11 cellular contexts compared by ENCODE assay signal in genomic region chr16:68083239-68083781, GRCh38. TPM values are rescaled to one million over a fixed set of nuclear protein-coding genes. Genes with fewer than 3 reads are reported as not detected.
A peak's percentile ranks its signal among the peaks of the same experiment; 100 is the strongest.
DNase-seq lines count a peak whose midpoint lies in the region; ATAC-seq and TF ChIP-seq lines count a peak whose summit lies in the region.
"Had no signal": no experiment of that assay in that cellular context is flagged by ENCODE, and none has a peak within 500 bp of the region (broad histone marks: within the 10 kb centered on the region; RNA-seq: fewer than 3 reads in every experiment).

No MANE protein-coding gene starts in this region.

- H3K4me3 Mint-ChIP-seq in chondrocyte (ENCODE audit: unreplicated experiment), result no peak overlapping the region
- H3K4me3 Mint-ChIP-seq in nephron progenitor cell, result peak overlapping the region; percentile 85

- H3K4me1 Mint-ChIP-seq in chondrocyte (ENCODE audit: low read depth) (peaks cover 30% of the 10 kb centered on the region), nephron progenitor cell (peaks cover 69% of the 10 kb centered on the region)

- no peaks in the 10 kb centered on the region for H3K9me3 ChIP-seq in right atrium auricular region
- H3K9me3 ChIP-seq in right cardiac atrium (ENCODE audit: control insufficient read depth, low read length), result no peaks in the 10 kb centered on the region
- H3K9me3 ChIP-seq in SK-N-SH, result no peaks in the 10 kb centered on the region

- H2AFZ ChIP-seq in SK-N-SH (ENCODE audit: low read depth), result no peak overlapping the region

- no peak overlapping the region for H3K9ac ChIP-seq in SK-N-SH

- peak overlapping the region; percentile 91 for H3K27ac Mint-ChIP-seq in chondrocyte (ENCODE audit: unreplicated experiment)
- H3K27ac Mint-ChIP-seq in nephron progenitor cell, result peak overlapping the region; percentile 60

- ATAC-seq in right cardiac atrium, result no peak
- ATAC-seq in GM18867 (IDR thresholded peaks at IDR 0.05; ENCODE audit: unreplicated experiment), result no peak
- ATAC-seq in GM21526 (IDR thresholded peaks at IDR 0.05; ENCODE audit: low FRiP score, unreplicated experiment), result no peak

- WGBS in right cardiac atrium, result 94% methylated on average over 4 of the region's 4 CpGs
- 93% methylated on average over 4 of the region's 4 CpGs for WGBS in SK-N-SH (ENCODE audit: low lambda C conversion rate)

- H3K36me3 Mint-ChIP-seq in chondrocyte (ENCODE audit: low read depth) (peaks cover under 1% of the 10 kb centered on the region), nephron progenitor cell (ENCODE audit: low read depth) (peaks cover under 1% of the 10 kb centered on the region)

- peaks cover 12% of the 10 kb centered on the region for H4K20me1 ChIP-seq in SK-N-SH (ENCODE audit: insufficient read depth)

- no peaks in the 10 kb centered on the region for H3K27me3 Mint-ChIP-seq in chondrocyte (ENCODE audit: low read depth)
- no peaks in the 10 kb centered on the region for H3K27me3 Mint-ChIP-seq in nephron progenitor cell (ENCODE audit: low read depth, poor library complexity)

- no peak overlapping the region for H3K4me2 ChIP-seq in SK-N-SH

- H3K36me3 ChIP-seq in right atrium auricular region (no peaks in the 10 kb centered on the region), SK-N-SH (replicated peaks in 1 of 2; ENCODE audit: control insufficient read depth in 1 of 2, insufficient read depth in 2 of 2, low read length in 1 of 2) (peaks cover 0 to 7% of the 10 kb centered on the region in 2 experiments)

- H3K9me2 ChIP-seq in SK-N-SH, result no peaks in the 10 kb centered on the region

- no peak overlapping the region for H3K4me3 ChIP-seq in right atrium auricular region
- H3K4me3 ChIP-seq in right cardiac atrium (ENCODE audit: low read length), result no peak overlapping the region
- no peak overlapping the region for H3K4me3 ChIP-seq in SK-N-SH (ENCODE audit: low read depth in 2 of 2, low read length in 1 of 2)

- intact Hi-C loops in right cardiac atrium (cut with DNase I), result no loop called here

- peaks cover 28% of the 10 kb centered on the region for H3F3A ChIP-seq in SK-N-SH (replicated peaks; ENCODE audit: insufficient read depth)

- no peaks in the 10 kb centered on the region for H3K9me3 Mint-ChIP-seq in chondrocyte (ENCODE audit: low read depth)
- no peaks in the 10 kb centered on the region for H3K9me3 Mint-ChIP-seq in nephron progenitor cell

- peaks cover 27% of the 10 kb centered on the region for H3K79me2 ChIP-seq in SK-N-SH (ENCODE audit: insufficient read depth)

- no peak for DNase-seq in right atrium auricular region (ENCODE audit: low spot score)
- no peak for DNase-seq in right cardiac atrium
- no peak for DNase-seq in chondrocyte (ENCODE audit: low spot score)
- no peak for DNase-seq in nephron progenitor cell
- no peak for DNase-seq in stimulated activated CD4-positive, alpha-beta T cell treated with anti-CD3 and anti-CD28 coated beads, Interleukin-1b, Interleukin-23, amount 100 ng/mL, for 48 hours
- DNase-seq in SK-N-SH, result no peak
- DNase-seq: NCI-H226; stimulated activated CD4-positive, alpha-beta T cell treated with anti-CD3 and anti-CD28 coated beads, Interleukin-2, amount 100 ng/mL, for 24 hours; SW 1271 had no signal

- no peak for TF ChIP-seq CTCF in right atrium auricular region (IDR thresholded peaks at IDR 0.05)
- no peak for TF ChIP-seq CTCF in chondrocyte (IDR thresholded peaks at IDR 0.05)
- TF ChIP-seq CTCF in nephron progenitor cell (IDR thresholded peaks at IDR 0.05), result no peak
- TF ChIP-seq CTCF in SK-N-SH (IDR thresholded peaks at IDR 0.05), result no peak

- H3K27ac ChIP-seq in right atrium auricular region, result peak overlapping the region; percentile 98 to 99
- H3K27ac ChIP-seq in right cardiac atrium (ENCODE audit: low read length), result no peak overlapping the region
- H3K27ac ChIP-seq in SK-N-SH (ENCODE audit: low read depth in 2 of 2, low read length in 1 of 2), result peak overlapping the region in 1 of 2 experiments; percentile 99; a peak in 1 of 4 replicates

- CTCF ChIA-PET in SK-N-SH (lab: Yijun Ruan, JAX), result interaction anchor here (0.5 to 2.8 kb wide), 6 partner anchors 10 to 148 kb away, joined by 3 to 18 read pairs (median 6); no protein-coding TSS in a partner anchor

- H3K27me3 ChIP-seq in right atrium auricular region (no peaks in the 10 kb centered on the region), right cardiac atrium (ENCODE audit: control insufficient read depth, insufficient read depth) (no peaks in the 10 kb centered on the region), SK-N-SH (ENCODE audit: insufficient read depth) (no peaks in the 10 kb centered on the region)

- POLR2A ChIA-PET in SK-N-SH (lab: Yijun Ruan, JAX), result no interaction called here

- peaks cover 0 to 60% of the 10 kb centered on the region in 2 donors for H3K4me1 ChIP-seq in right atrium auricular region
- peaks cover 15% of the 10 kb centered on the region for H3K4me1 ChIP-seq in right cardiac atrium (ENCODE audit: control insufficient read depth, insufficient read depth, low read length)
- H3K4me1 ChIP-seq in SK-N-SH (ENCODE audit: control insufficient read depth in 1 of 2, insufficient read depth in 2 of 2, low read depth in 1 of 2, low read length in 1 of 2), result peaks cover 6 to 14% of the 10 kb centered on the region in 2 experiments; a peak in 2 of 4 replicates

- no peak for TF ChIP-seq EP300 in SK-N-SH (IDR thresholded peaks at IDR 0.05; ENCODE audit: borderline replicate concordance in 1 of 2, low read depth in 1 of 2, low read length in 1 of 2)

- TF ChIP-seq RAD21 in SK-N-SH (IDR thresholded peaks at IDR 0.05; ENCODE audit: low read length), result no peak

TF ChIP-seq in SK-N-SH, 30 proteins besides CTCF, POLR2A, EP300 and RAD21:
- TF ChIP-seq EZH2phosphoT487 (IDR thresholded peaks at IDR 0.05; ENCODE audit: borderline replicate concordance, low read depth) (no peak), USF1 (IDR thresholded peaks at IDR 0.05; ENCODE audit: borderline replicate concordance, low read depth) (no peak), USF2 (IDR thresholded peaks at IDR 0.05; ENCODE audit: borderline replicate concordance, low read depth, low read length) (no peak), POLR2AphosphoS5 (IDR thresholded peaks at IDR 0.05; ENCODE audit: low read depth, low read length) (no peak), FOXJ3 (CRISPR knock-in tag; IDR thresholded peaks at IDR 0.05) (no peak), RFX5 (IDR thresholded peaks at IDR 0.05; ENCODE audit: low read length) (no peak), JUND (IDR thresholded peaks at IDR 0.05) (no peak), ELF1 (IDR thresholded peaks at IDR 0.05) (no peak), CHD2 (IDR thresholded peaks at IDR 0.05; ENCODE audit: low read length, partially characterized antibody) (no peak), NRF1 (IDR thresholded peaks at IDR 0.05; ENCODE audit: low read depth, low read length) (no peak), FOSL2 (IDR thresholded peaks at IDR 0.05; ENCODE audit: borderline replicate concordance, low read depth) (no peak), NFIC (IDR thresholded peaks at IDR 0.05; ENCODE audit: borderline replicate concordance) (no peak), PBX3 (IDR thresholded peaks at IDR 0.05) (no peak)

RNA-seq across cellular contexts. Expression of gene NFATC3, which starts 1.9 kb away (rescaled TPM):
- total RNA-seq in right atrium auricular region (10 to 100 TPM; 24.5 to 45.0 TPM), right cardiac atrium (10 to 100 TPM; 28.7 to 34.7 (median 33.6) TPM), chondrocyte (32.2 to 38.0 TPM (median 37.7 TPM) in 3 replicates)
- polyA plus RNA-seq in right cardiac atrium (8.1 TPM), SK-N-SH (2012; rRNA removed) (5.7 and 7.8 TPM in 2 replicates)
- polyA plus RNA-seq in SK-N-SH (2012; cell fraction: cytosol; rRNA removed), result 7.1 and 7.9 TPM in 2 replicates
- polyA plus RNA-seq in SK-N-SH (2012; cell fraction: nucleus; rRNA removed), result 5.9 and 9.0 TPM in 2 replicates
